ENCODE assay signal across 1 cellular context in the genomic region with DNA sequence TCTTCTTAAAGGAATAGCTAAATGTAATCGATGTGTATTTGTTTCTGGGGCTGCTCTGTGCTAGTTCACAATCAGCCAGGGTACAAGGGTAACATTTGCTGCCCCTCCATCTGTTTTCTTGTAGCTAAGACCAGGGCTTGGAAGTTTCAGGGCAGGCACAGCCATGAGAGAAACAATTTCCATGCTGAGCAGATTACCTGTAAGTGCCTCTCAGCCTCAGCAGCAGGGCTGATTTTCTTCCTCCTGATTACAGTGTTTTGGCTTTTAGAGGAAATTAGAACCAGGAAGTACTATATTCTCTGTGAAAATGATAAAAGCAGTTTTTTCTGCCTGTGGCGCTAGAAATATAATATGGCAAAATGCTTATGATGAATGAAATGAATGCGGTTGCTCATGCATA.
TF ChIP-seq lines count a peak whose summit lies in the region.

No MANE protein-coding gene starts in this region.

TF ChIP-seq in H1, 55 proteins besides CTCF, POLR2A, EP300 and RAD21:
- no peak for TF ChIP-seq EZH2 (IDR thresholded peaks at IDR 0.05; ENCODE audit: low read depth, low read length, severe bottlenecking)
- no peak for TF ChIP-seq SIN3A (conservative IDR thresholded peaks at IDR 0.05 in 1 of 2, IDR thresholded peaks at IDR 0.05 in 1 of 2; ENCODE audit: low read depth in 1 of 2, low read length in 2 of 2)
- TF ChIP-seq SP2 (IDR thresholded peaks at IDR 0.05; ENCODE audit: low read length) = no peak
